ENCODE assay signal across 13 cellular contexts in genomic region chr10:79237801-79238520, GRCh38.
DNase-seq lines count a peak whose midpoint lies in the region; ATAC-seq and TF ChIP-seq lines count a peak whose summit lies in the region.
"Had no signal": no experiment of that assay in that cellular context is flagged by ENCODE, and none has a peak within 500 bp of the region (broad histone marks: within the 10 kb centered on the region; RNA-seq: fewer than 3 reads in every experiment).

No MANE protein-coding gene starts in this region.

- H3K4me1 Mint-ChIP-seq in CD14-positive monocyte, result peaks cover 67% of the 10 kb centered on the region
- peaks cover 37% of the 10 kb centered on the region for H3K4me1 Mint-ChIP-seq in progenitor cell of endocrine pancreas (ENCODE audit: low read depth)
- peaks cover 18 to 48% of the 10 kb centered on the region in 2 donors for H3K4me1 Mint-ChIP-seq in immature natural killer cell
- H3K4me1 Mint-ChIP-seq in activated CD8-positive, alpha-beta T cell treated with anti-CD3 and anti-CD28 coated beads, Interleukin-2, amount 10 ng/mL, durations not matched to agents 7 days and 5 days (ENCODE audit: low read depth), result peaks cover 33% of the 10 kb centered on the region

- peak; percentile 65 for ATAC-seq in esophagus mucosa
- no peak for ATAC-seq in GM21367 (IDR thresholded peaks at IDR 0.05; ENCODE audit: unreplicated experiment)
- no peak for ATAC-seq in activated CD8-positive, alpha-beta T cell treated with anti-CD3 and anti-CD28 coated beads, Interleukin-2, amount 10 ng/mL, durations not matched to agents 7 days and 5 days
- ATAC-seq: natural killer cell had no signal

- POLR2A ChIA-PET in activated CD8-positive, alpha-beta T cell treated with anti-CD3 and anti-CD28 coated beads, Interleukin-2, amount 10 ng/mL, durations not matched to agents 7 days and 5 days (lab: Charles Lee), result interaction anchor here (2.5 kb wide), 1 partner anchor 11 kb away, joined by 8 read pairs; no protein-coding TSS in a partner anchor

- DNase-seq in CD14-positive monocyte (ENCODE audit: low spot score), result no peak
- peak; percentile 71 for DNase-seq in M059J (ENCODE audit: low read depth)
- DNase-seq in progenitor cell of endocrine pancreas (ENCODE audit: low spot score, unreplicated experiment), result no peak
- no peak for DNase-seq in immature natural killer cell
- DNase-seq in activated CD8-positive, alpha-beta T cell treated with anti-CD3 and anti-CD28 coated beads, Interleukin-2, amount 10 ng/mL, durations not matched to agents 7 days and 5 days, result no peak
- no peak for DNase-seq in T-helper 9 cell
- DNase-seq: effector CD4-positive, alpha-beta T cell; Kasumi-1; natural killer cell; NCI-H510A treated with DMSO at 0.1 percent for 48 hours had no signal

- H3K36me3 Mint-ChIP-seq in CD14-positive monocyte (peaks cover 60 to 69% of the 10 kb centered on the region in 2 donors), progenitor cell of endocrine pancreas (ENCODE audit: insufficient read depth) (peaks cover 11% of the 10 kb centered on the region), immature natural killer cell (no peaks in the 10 kb centered on the region)
- H3K36me3 Mint-ChIP-seq in activated CD8-positive, alpha-beta T cell treated with anti-CD3 and anti-CD28 coated beads, Interleukin-2, amount 10 ng/mL, durations not matched to agents 7 days and 5 days (ENCODE audit: low read depth), result no peaks in the 10 kb centered on the region
- H3K36me3 Mint-ChIP-seq: natural killer cell had no signal

- TF ChIP-seq CTCF in CD14-positive monocyte (IDR thresholded peaks at IDR 0.05), result no peak
- no peak for TF ChIP-seq CTCF in progenitor cell of endocrine pancreas (IDR thresholded peaks at IDR 0.05; ENCODE audit: unreplicated experiment)

- CTCF ChIA-PET in activated CD8-positive, alpha-beta T cell treated with anti-CD3 and anti-CD28 coated beads, Interleukin-2, amount 10 ng/mL, durations not matched to agents 7 days and 5 days (lab: Charles Lee), result interaction anchor here (1.1 to 1.2 kb wide), 2 partner anchors 107 to 110 kb away, joined by 3 to 4 read pairs; no protein-coding TSS in a partner anchor

- H3K27me3 Mint-ChIP-seq in CD14-positive monocyte (ENCODE audit: low read depth in 3 of 3), result peaks cover 0 to 2% (median 0%) of the 10 kb centered on the region in 3 donors
- H3K27me3 Mint-ChIP-seq in progenitor cell of endocrine pancreas, result peaks cover 2% of the 10 kb centered on the region
- H3K27me3 Mint-ChIP-seq in immature natural killer cell (ENCODE audit: low read depth in 3 of 3), result peaks cover 0 to 5% (median 1%) of the 10 kb centered on the region in 3 donors
- H3K27me3 Mint-ChIP-seq in activated CD8-positive, alpha-beta T cell treated with anti-CD3 and anti-CD28 coated beads, Interleukin-2, amount 10 ng/mL, durations not matched to agents 7 days and 5 days (ENCODE audit: low read depth), result no peaks in the 10 kb centered on the region
- H3K27me3 Mint-ChIP-seq: activated naive CD8-positive, alpha-beta T cell had no signal

- intact Hi-C loops in CD14-positive monocyte (cut with micrococcal nuclease), result loop anchor here (2.0 to 5.0 kb wide), 2 partner anchors 34 to 57 kb away; no protein-coding TSS in a partner anchor

- peak overlapping the region; percentile 75 to 95 (median 87) for H3K27ac Mint-ChIP-seq in CD14-positive monocyte
- H3K27ac Mint-ChIP-seq in progenitor cell of endocrine pancreas, result peak overlapping the region; percentile 89
- H3K27ac Mint-ChIP-seq in immature natural killer cell, result peak overlapping the region in 1 of 6 donors; percentile 69
- H3K27ac Mint-ChIP-seq in activated CD8-positive, alpha-beta T cell treated with anti-CD3 and anti-CD28 coated beads, Interleukin-2, amount 10 ng/mL, durations not matched to agents 7 days and 5 days, result no peak overlapping the region
- H3K27ac Mint-ChIP-seq: activated naive CD8-positive, alpha-beta T cell had no signal

- H3K9me3 Mint-ChIP-seq in CD14-positive monocyte (peaks cover 0 to 2% (median 0%) of the 10 kb centered on the region in 7 donors), progenitor cell of endocrine pancreas (ENCODE audit: low read depth) (no peaks in the 10 kb centered on the region), immature natural killer cell (no peaks in the 10 kb centered on the region)
- no peaks in the 10 kb centered on the region for H3K9me3 Mint-ChIP-seq in activated CD8-positive, alpha-beta T cell treated with anti-CD3 and anti-CD28 coated beads, Interleukin-2, amount 10 ng/mL, durations not matched to agents 7 days and 5 days (ENCODE audit: insufficient read depth)
- H3K9me3 Mint-ChIP-seq: natural killer cell had no signal

- peak overlapping the region in 1 of 2 donors; percentile 20 for H3K4me3 Mint-ChIP-seq in CD14-positive monocyte
- H3K4me3 Mint-ChIP-seq in progenitor cell of endocrine pancreas (ENCODE audit: low read depth), result no peak overlapping the region
- no peak overlapping the region for H3K4me3 Mint-ChIP-seq in immature natural killer cell
- no peak overlapping the region for H3K4me3 Mint-ChIP-seq in activated CD8-positive, alpha-beta T cell treated with anti-CD3 and anti-CD28 coated beads, Interleukin-2, amount 10 ng/mL, durations not matched to agents 7 days and 5 days
- H3K4me3 Mint-ChIP-seq: activated naive CD8-positive, alpha-beta T cell; natural killer cell had no signal
